ENCODE assay signal across 1 cellular context in genomic region chr5:116478461-116478860, GRCh38.
TF ChIP-seq lines count a peak whose summit lies in the region.

No MANE protein-coding gene starts in this region.

TF ChIP-seq in GM23338, 12 proteins besides CTCF, POLR2A, EP300 and RAD21 (continued from another document):
- no peak for TF ChIP-seq REST (IDR thresholded peaks at IDR 0.05; ENCODE audit: unreplicated experiment)
- no peak for TF ChIP-seq ZNF114 (CRISPR knock-in tag; IDR thresholded peaks at IDR 0.05)
- no peak for TF ChIP-seq ETS1 (IDR thresholded peaks at IDR 0.05)
- no peak for TF ChIP-seq EZH2phosphoT487 (IDR thresholded peaks at IDR 0.05; ENCODE audit: unreplicated experiment)
- no peak for TF ChIP-seq STAT1 (IDR thresholded peaks at IDR 0.05; ENCODE audit: unreplicated experiment)
- TF ChIP-seq EZH2 (IDR thresholded peaks at IDR 0.05; ENCODE audit: low read depth, unreplicated experiment), result no peak
- TF ChIP-seq JUNB (IDR thresholded peaks at IDR 0.05; ENCODE audit: unreplicated experiment), result no peak
- TF ChIP-seq ZNF462 (CRISPR knock-in tag; IDR thresholded peaks at IDR 0.05), result no peak
